ENCODE assay signal across 1 cellular context in genomic region chr11:120208012-120208441, GRCh38.
TF ChIP-seq lines count a peak whose summit lies in the region.

No MANE protein-coding gene starts in this region.

TF ChIP-seq in HepG2, 621 proteins besides CTCF, POLR2A, EP300 and RAD21 (continued from another document and continues in another):
- TF ChIP-seq ZUFSP (CRISPR knock-in tag; IDR thresholded peaks at IDR 0.05; ENCODE audit: borderline replicate concordance) (no peak), HOMEZ (CRISPR knock-in tag; IDR thresholded peaks at IDR 0.05; ENCODE audit: low read depth) (no peak), SMAD3 (CRISPR knock-in tag; IDR thresholded peaks at IDR 0.05) (no peak), XBP1 (CRISPR knock-in tag; IDR thresholded peaks at IDR 0.05) (no peak), ZSCAN21 (CRISPR knock-in tag; IDR thresholded peaks at IDR 0.05; ENCODE audit: borderline replicate concordance) (no peak), SNAPC2 (CRISPR knock-in tag; IDR thresholded peaks at IDR 0.05) (no peak), SALL1 (CRISPR knock-in tag; IDR thresholded peaks at IDR 0.05) (peak; percentile 86), ZNF670 (CRISPR knock-in tag; IDR thresholded peaks at IDR 0.05; ENCODE audit: borderline replicate concordance) (no peak), ZNF224 (CRISPR knock-in tag; IDR thresholded peaks at IDR 0.05) (no peak), ZNF136 (CRISPR knock-in tag; IDR thresholded peaks at IDR 0.05; ENCODE audit: low read depth) (no peak), HNF1B (CRISPR knock-in tag; IDR thresholded peaks at IDR 0.05) (no peak), ZNF772 (CRISPR knock-in tag; IDR thresholded peaks at IDR 0.05) (peak; percentile 64; the same call in 1 of the 2 replicates), NFE2L1 (CRISPR knock-in tag; IDR thresholded peaks at IDR 0.05; ENCODE audit: borderline replicate concordance) (no peak), ZNF253 (CRISPR knock-in tag; IDR thresholded peaks at IDR 0.05; ENCODE audit: borderline replicate concordance) (no peak), TSC22D2 (CRISPR knock-in tag; IDR thresholded peaks at IDR 0.05; ENCODE audit: borderline replicate concordance) (no peak), ZNF205 (CRISPR knock-in tag; IDR thresholded peaks at IDR 0.05) (no peak), ZNF7 (CRISPR knock-in tag; IDR thresholded peaks at IDR 0.05) (no peak), PRDM10 (CRISPR knock-in tag; IDR thresholded peaks at IDR 0.05; ENCODE audit: low read depth) (0 out of 2 replicates have a peak, but pooled peaks have one; percentile 46), NCOA1 (CRISPR knock-in tag; IDR thresholded peaks at IDR 0.05) (no peak), GPN1 (CRISPR knock-in tag; IDR thresholded peaks at IDR 0.05; ENCODE audit: borderline replicate concordance) (no peak), MAFF (IDR thresholded peaks at IDR 0.05; ENCODE audit: low read depth, low read length) (no peak), CHD4 (IDR thresholded peaks at IDR 0.05; ENCODE audit: borderline replicate concordance, low read length) (no peak), HNRNPLL (IDR thresholded peaks at IDR 0.05; ENCODE audit: low read depth, low read length, poor library complexity, severe bottlenecking) (no peak), MYPOP (CRISPR knock-in tag; IDR thresholded peaks at IDR 0.05) (peak; percentile 72; the same call in 1 of the 2 replicates), ZNF639 (CRISPR knock-in tag; conservative IDR thresholded peaks at IDR 0.05) (no peak; the same call in 1 of the 2 replicates), HMG20B (CRISPR knock-in tag; conservative IDR thresholded peaks at IDR 0.05) (peak; percentile 76), ARID4A (CRISPR knock-in tag; IDR thresholded peaks at IDR 0.05; ENCODE audit: borderline replicate concordance) (no peak), ZNF225 (CRISPR knock-in tag; IDR thresholded peaks at IDR 0.05) (no peak), POGK (CRISPR knock-in tag; conservative IDR thresholded peaks at IDR 0.05) (no peak), ZNF362 (CRISPR knock-in tag; IDR thresholded peaks at IDR 0.05; ENCODE audit: borderline replicate concordance) (no peak; the same call in 1 of the 2 replicates), ZNF678 (CRISPR knock-in tag; IDR thresholded peaks at IDR 0.05) (no peak), LCORL (IDR thresholded peaks at IDR 0.05) (no peak), LCORL (CRISPR knock-in tag; IDR thresholded peaks at IDR 0.05) (0 out of 2 replicates have a peak, but pooled peaks have one; percentile 42), TMF1 (CRISPR knock-in tag; IDR thresholded peaks at IDR 0.05; ENCODE audit: low read depth) (no peak), ZSCAN9 (CRISPR knock-in tag; IDR thresholded peaks at IDR 0.05; ENCODE audit: borderline replicate concordance) (no peak), ZXDC (CRISPR knock-in tag; IDR thresholded peaks at IDR 0.05) (peak; percentile 84), ZNF232 (CRISPR knock-in tag; IDR thresholded peaks at IDR 0.05; ENCODE audit: borderline replicate concordance) (no peak; the same call in 1 of the 2 replicates)
